20 cellular contexts compared by ENCODE assay signal in genomic region chr17:47924785-47925676, GRCh38. TPM values are rescaled to one million over a fixed set of nuclear protein-coding genes. Genes with fewer than 3 reads are reported as not detected.
DNase-seq lines count a peak whose midpoint lies in the region; ATAC-seq, FAIRE-seq and TF ChIP-seq lines count a peak whose summit lies in the region.
"Had no signal": no experiment of that assay in that cellular context is flagged by ENCODE, and none has a peak within 500 bp of the region (broad histone marks: within the 10 kb centered on the region; RNA-seq: fewer than 3 reads in every experiment).

No MANE protein-coding gene starts in this region.

- CTCF ChIA-PET in A549 (lab: Yijun Ruan, JAX) = interaction anchor here (0.8 to 21.7 kb wide), 6 partner anchors 8 to 93 kb away, joined by 3 to 320 read pairs (median 6); partner anchors contain the start of genes CDK5RAP3 and PNPO
- CTCF ChIA-PET in CD8-positive, alpha-beta memory T cell (lab: Charles Lee) = interaction anchor here (0.7 to 1.4 kb wide), 2 partner anchors 17 to 24 kb away, joined by 3 to 5 read pairs; no protein-coding TSS in a partner anchor

- TF ChIP-seq RAD21 in A549 (conservative IDR thresholded peaks at IDR 0.05 in 1 of 2, IDR thresholded peaks at IDR 0.05 in 1 of 2) = no peak

- no peak; a peak in 1 of 6 replicates for ATAC-seq in A549

- H3K9me3 ChIP-seq in A549 (no peaks in the 10 kb centered on the region), ectodermal cell (ENCODE audit: control insufficient read depth, low read length) (no peaks in the 10 kb centered on the region)
- H3K9me3 ChIP-seq in CD8-positive, alpha-beta memory T cell (ENCODE audit: low read length) = no peaks in the 10 kb centered on the region
- H3K9me3 ChIP-seq: HAP-1 had no signal

- 88% methylated on average over 22 of the region's 23 CpGs for WGBS in A549 (ENCODE audit: missing lambda C conversion rate)
- WGBS in ectodermal cell, 2 experiments = 92 to 95% methylated on average over 23 of the region's 23 CpGs

- no peak overlapping the region for H3K4me3 ChIP-seq in A549
- H3K4me3 ChIP-seq in ectodermal cell (ENCODE audit: insufficient read depth, low read depth, low read length) = no peak overlapping the region
- no peak overlapping the region for H3K4me3 ChIP-seq in CD8-positive, alpha-beta memory T cell (ENCODE audit: low read length)
- no peak overlapping the region for H3K4me3 ChIP-seq in foreskin fibroblast (ENCODE audit: low read depth in 1 of 2, low read length in 2 of 2)
- H3K4me3 ChIP-seq: HAP-1 had no signal

- no peaks in the 10 kb centered on the region for H3K27me3 ChIP-seq in ectodermal cell (ENCODE audit: control insufficient read depth, insufficient read depth, low read length, poor library complexity, severe bottlenecking)
- no peaks in the 10 kb centered on the region for H3K27me3 ChIP-seq in CD8-positive, alpha-beta memory T cell (ENCODE audit: insufficient read depth, low read length, poor library complexity, severe bottlenecking)

- no peak overlapping the region for H3K27ac ChIP-seq in A549
- peak overlapping the region; percentile 6 for H3K27ac ChIP-seq in ectodermal cell (ENCODE audit: insufficient read depth, low read depth, low read length, poor library complexity, severe bottlenecking)
- no peak overlapping the region for H3K27ac ChIP-seq in CD8-positive, alpha-beta memory T cell (ENCODE audit: low read depth, low read length)

- H3K4me1 Mint-ChIP-seq in IgD-negative memory B cell (peaks cover 0 to 3% (median 2%) of the 10 kb centered on the region in 3 donors), neural crest cell (peaks cover 5% of the 10 kb centered on the region), endothelial cell (ENCODE audit: unreplicated experiment) (peaks cover 3% of the 10 kb centered on the region)
- peaks cover 0 to 4% (median 0%) of the 10 kb centered on the region in 3 donors for H3K4me1 Mint-ChIP-seq in CD8-positive, alpha-beta memory T cell

- peaks cover 39% of the 10 kb centered on the region for H3K36me3 ChIP-seq in ectodermal cell (ENCODE audit: control insufficient read depth, insufficient read depth, low read length)
- H3K36me3 ChIP-seq in CD8-positive, alpha-beta memory T cell (ENCODE audit: insufficient read depth, low read length) = peaks cover 45% of the 10 kb centered on the region

- H3K27ac Mint-ChIP-seq in IgD-negative memory B cell = peak overlapping the region in 2 of 3 donors; percentile 67 to 73
- H3K27ac Mint-ChIP-seq in neural crest cell (ENCODE audit: unreplicated experiment) = peak overlapping the region; percentile 93
- H3K27ac Mint-ChIP-seq in CD8-positive, alpha-beta memory T cell = no peak overlapping the region
- H3K27ac Mint-ChIP-seq in endothelial cell (ENCODE audit: unreplicated experiment) = no peak overlapping the region
- H3K27ac Mint-ChIP-seq: CD4-positive, alpha-beta T cell had no signal

- no peak for FAIRE-seq in A549 (lab: Jason Lieb, UNC)
- FAIRE-seq: A204.1 had no signal

- H3K27me3 Mint-ChIP-seq in IgD-negative memory B cell (no peaks in the 10 kb centered on the region), neural crest cell (ENCODE audit: low read depth) (no peaks in the 10 kb centered on the region), endothelial cell (ENCODE audit: unreplicated experiment) (peaks cover 12% of the 10 kb centered on the region)
- H3K27me3 Mint-ChIP-seq in CD8-positive, alpha-beta memory T cell = no peaks in the 10 kb centered on the region
- H3K27me3 Mint-ChIP-seq: CD4-positive, alpha-beta T cell had no signal

- DNase-seq in A549 (ENCODE audit: low read depth in 1 of 2, low spot score in 1 of 2) (no peak), neural crest cell (ENCODE audit: low read depth, low spot score) (no peak), erythroblast (lab: John Stamatoyannopoulos, UW) (no peak), endothelial cell (ENCODE audit: low spot score) (no peak), foreskin fibroblast (no peak)
- DNase-seq in CD8-positive, alpha-beta memory T cell = no peak
- DNase-seq: CD4-positive, alpha-beta T cell; GF-D8; KG1; MV-4-11; NCI-H1694 treated with DMSO at 0.1 percent for 48 hours; NCI-H510A; NCI-H774; SIG-M5 had no signal

- TF ChIP-seq CTCF in A549 (IDR thresholded peaks at IDR 0.05) (no peak), neural crest cell (conservative IDR thresholded peaks at IDR 0.05) (no peak), endothelial cell (IDR thresholded peaks at IDR 0.05; ENCODE audit: unreplicated experiment) (no peak), foreskin fibroblast (IDR thresholded peaks at IDR 0.05; ENCODE audit: low read depth, low read length) (no peak)

- TF ChIP-seq EP300 in A549 (IDR thresholded peaks at IDR 0.05) = no peak

- H3K9me3 Mint-ChIP-seq in IgD-negative memory B cell (no peaks in the 10 kb centered on the region), neural crest cell (no peaks in the 10 kb centered on the region), endothelial cell (ENCODE audit: unreplicated experiment) (no peaks in the 10 kb centered on the region)
- no peaks in the 10 kb centered on the region for H3K9me3 Mint-ChIP-seq in CD8-positive, alpha-beta memory T cell
- H3K9me3 Mint-ChIP-seq: CD4-positive, alpha-beta T cell had no signal

- no peaks in the 10 kb centered on the region for H3K4me1 ChIP-seq in A549
- H3K4me1 ChIP-seq in ectodermal cell (ENCODE audit: control insufficient read depth, insufficient read depth, low read length) = no peaks in the 10 kb centered on the region
- no peaks in the 10 kb centered on the region for H3K4me1 ChIP-seq in CD8-positive, alpha-beta memory T cell (ENCODE audit: insufficient read depth, low read length)
- H3K4me1 ChIP-seq: HAP-1 had no signal

- H3K4me2 ChIP-seq in A549 = no peak overlapping the region

- TF ChIP-seq POLR2A in A549 (IDR thresholded peaks at IDR 0.05; ENCODE audit: low read length) (0 out of 2 replicates have a peak, but pooled peaks have one; percentile 16), erythroblast (IDR thresholded peaks at IDR 0.05; ENCODE audit: low read length) (no peak)

- POLR2A ChIA-PET in A549 (lab: Yijun Ruan, JAX) = interaction anchor here (0.6 kb wide), 1 partner anchor 12 kb away, joined by 3 read pairs; no protein-coding TSS in a partner anchor
- POLR2A ChIA-PET in CD8-positive, alpha-beta memory T cell (lab: Charles Lee) = interaction anchor here (0.5 kb wide), 1 partner anchor 13 kb away, joined by 5 read pairs; no protein-coding TSS in a partner anchor

- peaks cover 3% of the 10 kb centered on the region for H3K36me3 Mint-ChIP-seq in IgD-negative memory B cell
- H3K36me3 Mint-ChIP-seq in neural crest cell (ENCODE audit: low read depth) = peaks cover 12% of the 10 kb centered on the region
- peaks cover 6 to 85% (median 28%) of the 10 kb centered on the region in 3 donors for H3K36me3 Mint-ChIP-seq in CD8-positive, alpha-beta memory T cell
- peaks cover 33% of the 10 kb centered on the region for H3K36me3 Mint-ChIP-seq in endothelial cell (ENCODE audit: low read depth, unreplicated experiment)

- H3K4me3 Mint-ChIP-seq in IgD-negative memory B cell (no peak overlapping the region), neural crest cell (no peak overlapping the region), endothelial cell (ENCODE audit: unreplicated experiment) (no peak overlapping the region)
- no peak overlapping the region for H3K4me3 Mint-ChIP-seq in CD8-positive, alpha-beta memory T cell
- H3K4me3 Mint-ChIP-seq: CD4-positive, alpha-beta T cell had no signal

RNA-seq across cellular contexts. Expression of gene PNPO, which starts 16.3 kb away (rescaled TPM):
- polyA plus RNA-seq in A549 (2011; rRNA removed) (40.8 and 43.4 TPM in 2 replicates), A549 (2017; fragmentation: RNase III; extraction: RNeasy Plus Mini Kit Qiagen cat#74134 plus additional on column Dnase treatment) (28.7 to 29.8 TPM (median 29.5 TPM) in 3 replicates), IgD-negative memory B cell (17.4 TPM)
- 23.8 and 27.6 TPM in 2 replicates for polyA plus RNA-seq in A549 (2012; cell fraction: cytosol; rRNA removed)
- 14.3 and 18.6 TPM in 2 replicates for polyA plus RNA-seq in A549 (2012; cell fraction: nucleus; rRNA removed)
- 80.8 and 86.2 TPM in 2 replicates for polyA minus RNA-seq in A549 (2011; rRNA and poly(A)+ RNA removed)
- polyA plus RNA-seq in ectodermal cell (2013, experiment 1 of 4) = 13.1 TPM
- 12.6 TPM for polyA plus RNA-seq in ectodermal cell (2013, experiment 2 of 4)
- polyA plus RNA-seq in ectodermal cell (2013, experiment 3 of 4) = 7.5 TPM
- 11.0 TPM for polyA plus RNA-seq in ectodermal cell (2013, experiment 4 of 4)
- total RNA-seq in neural crest cell (7.1 and 7.5 TPM in 2 replicates), endothelial cell (ENCODE audit: unreplicated experiment) (16.4 TPM)
- total RNA-seq in CD8-positive, alpha-beta memory T cell = 10 to 100 TPM; 55.5 to 57.7 TPM
- 20.3 TPM for polyA plus RNA-seq in CD8-positive, alpha-beta memory T cell

RNA-seq across cellular contexts. Expression of gene SP2, which starts 29.0 kb away (rescaled TPM):
- 6.2 and 8.0 TPM in 2 replicates for polyA plus RNA-seq in A549 (2011; rRNA removed)
- 13.9 and 19.3 TPM in 2 replicates for polyA plus RNA-seq in A549 (2012; cell fraction: cytosol; rRNA removed)
- polyA plus RNA-seq in A549 (2012; cell fraction: nucleus; rRNA removed) = 16.8 and 18.2 TPM in 2 replicates
- 10.5 to 13.4 TPM (median 11.6 TPM) in 3 replicates for polyA plus RNA-seq in A549 (2017; fragmentation: RNase III; extraction: RNeasy Plus Mini Kit Qiagen cat#74134 plus additional on column Dnase treatment)
- 4.5 and 6.0 TPM in 2 replicates for polyA minus RNA-seq in A549 (2011; rRNA and poly(A)+ RNA removed)
- 13.7 TPM for polyA plus RNA-seq in IgD-negative memory B cell
- polyA plus RNA-seq in ectodermal cell (2013, experiment 1 of 4) = 20.6 TPM
- 22.6 TPM for polyA plus RNA-seq in ectodermal cell (2013, experiment 2 of 4)
- polyA plus RNA-seq in ectodermal cell (2013, experiment 3 of 4) = 15.2 TPM
- polyA plus RNA-seq in ectodermal cell (2013, experiment 4 of 4) = 17.0 TPM
- total RNA-seq in neural crest cell = 22.4 and 23.2 TPM in 2 replicates
- 10 to 100 TPM; 21.5 to 22.1 TPM for total RNA-seq in CD8-positive, alpha-beta memory T cell
- polyA plus RNA-seq in CD8-positive, alpha-beta memory T cell = 13.4 TPM
- total RNA-seq in endothelial cell (ENCODE audit: unreplicated experiment) = 12.4 TPM

RNA-seq across cellular contexts. Expression of gene PRR15L, which starts 32.7 kb away (rescaled TPM):
- polyA plus RNA-seq in A549 (2011; rRNA removed) (2.2 and 3.7 TPM in 2 replicates), A549 (2017; fragmentation: RNase III; extraction: RNeasy Plus Mini Kit Qiagen cat#74134 plus additional on column Dnase treatment) (0.88 to 1.6 TPM (median 1.1 TPM) in 3 replicates), IgD-negative memory B cell (not detected)
- 0.25 and 0.36 TPM in 2 replicates for polyA plus RNA-seq in A549 (2012; cell fraction: cytosol; rRNA removed)
- polyA plus RNA-seq in A549 (2012; cell fraction: nucleus; rRNA removed) = 0.26 and 0.31 TPM in 2 replicates
- polyA minus RNA-seq in A549 (2011; rRNA and poly(A)+ RNA removed) = 2.3 and 3.1 TPM in 2 replicates
- not detected for polyA plus RNA-seq in ectodermal cell (2013, experiment 1 of 4)
- 0.12 TPM for polyA plus RNA-seq in ectodermal cell (2013, experiment 2 of 4)
- not detected for polyA plus RNA-seq in ectodermal cell (2013, experiment 3 of 4)
- not detected for polyA plus RNA-seq in ectodermal cell (2013, experiment 4 of 4)
- total RNA-seq in neural crest cell (not detected in 2 replicates), endothelial cell (ENCODE audit: unreplicated experiment) (not detected)
- total RNA-seq in CD8-positive, alpha-beta memory T cell = not detected
- polyA plus RNA-seq in CD8-positive, alpha-beta memory T cell = not detected
- total RNA-seq: CD4-positive, alpha-beta T cell; RPMI7951 had no signal
- polyA plus RNA-seq: BJ had no signal

RNA-seq across cellular contexts. Expression of gene CDK5RAP3, which starts 45.9 kb away (rescaled TPM):
- 124 and 179 TPM in 2 replicates for polyA plus RNA-seq in A549 (2011; rRNA removed)
- 114 and 128 TPM in 2 replicates for polyA plus RNA-seq in A549 (2012; cell fraction: cytosol; rRNA removed)
- polyA plus RNA-seq in A549 (2012; cell fraction: nucleus; rRNA removed) = 796 and 944 TPM in 2 replicates
- polyA plus RNA-seq in A549 (2017; fragmentation: RNase III; extraction: RNeasy Plus Mini Kit Qiagen cat#74134 plus additional on column Dnase treatment) = 135 to 165 TPM (median 164 TPM) in 3 replicates
- polyA minus RNA-seq in A549 (2011; rRNA and poly(A)+ RNA removed) = 99.5 and 169 TPM in 2 replicates
- polyA plus RNA-seq in IgD-negative memory B cell = 80.0 TPM
- 287 TPM for polyA plus RNA-seq in ectodermal cell (2013, experiment 1 of 4)
- polyA plus RNA-seq in ectodermal cell (2013, experiment 2 of 4) = 274 TPM
- 213 TPM for polyA plus RNA-seq in ectodermal cell (2013, experiment 3 of 4)
- polyA plus RNA-seq in ectodermal cell (2013, experiment 4 of 4) = 230 TPM
- 285 and 301 TPM in 2 replicates for total RNA-seq in neural crest cell
- total RNA-seq in CD8-positive, alpha-beta memory T cell = 100 to 1,000 TPM; 178 to 184 TPM
- polyA plus RNA-seq in CD8-positive, alpha-beta memory T cell = 81.3 TPM
- 156 TPM for total RNA-seq in endothelial cell (ENCODE audit: unreplicated experiment)

Comparison
In these comparisons a context has a peak if more than half of its experiments do, and no peak if none do; other contexts are left out.
1. H3K27ac Mint-ChIP-seq: peak in IgD-negative memory B cell (2 of 3) and neural crest cell (single experiment); none in CD8-positive, alpha-beta memory T cell (0 of 8) and endothelial cell (single experiment).